In the genomic region with DNA sequence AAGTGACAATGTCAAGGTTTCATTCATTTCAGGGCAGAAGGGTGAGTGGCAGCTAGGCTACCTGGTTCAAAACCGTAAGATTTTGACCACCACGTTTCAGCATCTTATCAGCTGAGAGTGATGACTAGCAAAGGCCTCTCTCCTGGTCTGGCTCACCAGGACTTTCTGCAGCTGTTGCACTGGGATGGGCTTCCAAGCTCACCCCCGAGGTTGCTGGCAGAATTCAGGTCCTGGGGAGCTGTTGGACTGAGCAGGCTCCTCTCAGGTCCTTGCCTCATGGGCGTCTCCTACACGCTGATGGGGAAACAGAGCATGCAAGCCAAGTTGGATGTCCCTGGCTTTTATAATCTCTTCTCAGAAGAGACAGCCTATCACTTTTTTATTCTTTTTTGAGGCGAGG, we compare ENCODE assay signal across 13 cellular contexts.
"Had no signal": no experiment of that assay in that cellular context is flagged by ENCODE, and none has a peak within 500 bp of the region (broad histone marks: within the 10 kb centered on the region; RNA-seq: fewer than 3 reads in every experiment).

No MANE protein-coding gene starts in this region.

- DNase-seq: activated B cell treated with CpG ODN at 0.5 μM for 24 hours; activated CD4-positive, alpha-beta T cell treated with anti-CD3 and anti-CD28 coated beads for 48 hours; activated CD8-positive, alpha-beta memory T cell treated with anti-CD3 and anti-CD28 coated beads, Interleukin-2, amount 50 U/mL, for 48 hours; activated CD8-positive, alpha-beta T cell treated with anti-CD3 and anti-CD28 coated beads, Interleukin-2, amount 10 ng/mL, durations not matched to agents 7 days and 5 days; activated naive CD8-positive, alpha-beta T cell treated with anti-CD3 and anti-CD28 coated beads, Interleukin-2, amount 10 ng/mL, durations not matched to agents 7 days and 5 days; activated T-cell treated with anti-CD3 and anti-CD28 coated beads, Interleukin-2, amount 50 U/mL, for 72 hours; dermis blood vessel endothelial cell; effector memory CD8-positive, alpha-beta T cell; hippocampal formation; psoas muscle; stimulated activated naive B cell treated with anti-CD40 and anti-IgM and Interleukin-4, amounts not matched to agents 10 μg/mL and 1 μg/mL and 100 μg/mL, for 72 hours; trophoblast cell had no signal

- H3K9me3 ChIP-seq: psoas muscle had no signal

- H3K4me1 ChIP-seq: psoas muscle had no signal

- H3K27ac ChIP-seq: epithelial cell of prostate, psoas muscle had no signal

- ATAC-seq: activated CD8-positive, alpha-beta T cell treated with anti-CD3 and anti-CD28 coated beads, Interleukin-2, amount 10 ng/mL, durations not matched to agents 7 days and 5 days; activated T-cell treated with anti-CD3 and anti-CD28 coated beads, Interleukin-2, amount 50 U/mL, for 72 hours; effector memory CD8-positive, alpha-beta T cell; psoas muscle; stimulated activated naive B cell treated with anti-CD40 and anti-IgM and Interleukin-4, amounts not matched to agents 10 μg/mL and 1 μg/mL and 100 μg/mL, for 72 hours had no signal

- H3K4me3 ChIP-seq: psoas muscle had no signal
